Comparison of ENCODE assay signal across 10 cellular contexts in the genomic region with DNA sequence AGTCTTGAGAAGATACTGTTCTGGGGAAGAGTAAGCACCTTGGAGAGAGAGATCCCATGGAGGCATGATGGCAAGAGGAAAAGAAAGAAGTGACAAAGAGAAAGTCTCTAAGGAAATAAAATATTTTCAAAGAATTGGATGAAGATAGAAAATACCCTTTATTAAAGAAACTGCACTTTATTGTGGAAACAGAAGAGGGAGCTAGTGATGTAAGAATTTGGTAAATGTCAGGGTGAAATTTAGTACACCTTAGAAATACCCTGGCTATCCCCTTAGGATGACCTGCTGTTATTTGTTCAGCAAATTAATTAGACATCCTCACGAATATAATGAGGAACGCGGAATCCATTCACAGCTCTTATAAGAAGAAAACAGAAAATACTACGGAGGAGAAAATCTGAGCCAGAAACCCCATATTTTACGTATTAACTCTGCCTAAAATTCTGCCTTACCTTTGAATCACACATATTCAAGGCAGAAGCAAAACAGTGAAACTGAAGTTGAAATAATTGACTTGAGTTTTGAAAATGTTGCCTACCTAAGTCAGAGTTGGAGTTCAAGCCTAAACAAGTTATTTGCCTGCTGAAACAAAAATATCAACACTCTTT.
A peak's percentile ranks its signal among the peaks of the same experiment; 100 is the strongest.
DNase-seq lines count a peak whose midpoint lies in the region; ATAC-seq and TF ChIP-seq lines count a peak whose summit lies in the region.
"Had no signal": no experiment of that assay in that cellular context is flagged by ENCODE, and none has a peak within 500 bp of the region (broad histone marks: within the 10 kb centered on the region; RNA-seq: fewer than 3 reads in every experiment).

No MANE protein-coding gene starts in this region.

- H3K27ac ChIP-seq in ACC112 (ENCODE audit: low read depth, low read length) (no peak overlapping the region), suprapubic skin (no peak overlapping the region)

- TF ChIP-seq CTCF in suprapubic skin (IDR thresholded peaks at IDR 0.05), result no peak

- ATAC-seq in GM19351 (IDR thresholded peaks at IDR 0.05; ENCODE audit: unreplicated experiment) (peak; percentile 55), GM19035 (IDR thresholded peaks at IDR 0.05; ENCODE audit: unreplicated experiment) (no peak)
- ATAC-seq: activated naive CD8-positive, alpha-beta T cell treated with anti-CD3 and anti-CD28 coated beads, Interleukin-2, amount 50 U/mL, for 24 hours had no signal

- TF ChIP-seq EP300 in suprapubic skin (IDR thresholded peaks at IDR 0.05), result no peak

- no peaks in the 10 kb centered on the region for H3K9me3 ChIP-seq in suprapubic skin

- no peaks in the 10 kb centered on the region for H3K27me3 ChIP-seq in ACC112 (ENCODE audit: insufficient read depth, low read length)
- H3K27me3 ChIP-seq in suprapubic skin, result no peaks in the 10 kb centered on the region

- H2AFZ ChIP-seq in ACC112 (ENCODE audit: low read length, unreplicated experiment), result peak overlapping the region; percentile 5

- no peak overlapping the region for H3K4me3 ChIP-seq in ACC112 (ENCODE audit: low read depth, low read length)
- H3K4me3 ChIP-seq in suprapubic skin, result no peak overlapping the region

- no peaks in the 10 kb centered on the region for H3K79me2 ChIP-seq in ACC112 (ENCODE audit: control insufficient read depth, insufficient read depth, low read length, unreplicated experiment)

- in situ Hi-C loops in SK-MEL-5 (cut with HindIII; ENCODE audit: low pct_unique_long_range_greater_than_20kb, low sequenced_read_pairs), result no loop called here

- H3K4me1 ChIP-seq in ACC112 (ENCODE audit: control insufficient read depth, insufficient read depth, low read length, unreplicated experiment) (no peaks in the 10 kb centered on the region), suprapubic skin (no peaks in the 10 kb centered on the region)

- no peaks in the 10 kb centered on the region; the same call in 1 of the 2 replicates for H3K36me3 ChIP-seq in ACC112 (ENCODE audit: insufficient read depth, low read length)
- no peaks in the 10 kb centered on the region for H3K36me3 ChIP-seq in suprapubic skin

- TF ChIP-seq POLR2A in suprapubic skin (IDR thresholded peaks at IDR 0.05), result no peak

- 62% methylated on average over 5 of the region's 5 CpGs for WGBS in suprapubic skin

- peak; percentile 69 for DNase-seq in SK-MEL-5 (ENCODE audit: low read depth, low spot score)
- DNase-seq in germinal center (ENCODE audit: low spot score), result peak; percentile 7
- no peak for DNase-seq in suprapubic skin (ENCODE audit: low spot score in 2 of 2)
- no peak for DNase-seq in SK-N-DZ (ENCODE audit: low spot score)
- no peak for DNase-seq in NCI-H510A (lab: John Stamatoyannopoulos, UW)
- DNase-seq: activated naive CD8-positive, alpha-beta T cell treated with anti-CD3 and anti-CD28 coated beads, Interleukin-2, amount 50 U/mL, for 24 hours; NCI-H1417 had no signal

Comparison
In these comparisons a context has a peak if more than half of its experiments do, and no peak if none do; other contexts are left out.
1. DNase-seq: peak in SK-MEL-5 (single experiment) and germinal center (single experiment); none in suprapubic skin (0 of 2), SK-N-DZ (single experiment) and NCI-H510A (single experiment).